In the genomic region with DNA sequence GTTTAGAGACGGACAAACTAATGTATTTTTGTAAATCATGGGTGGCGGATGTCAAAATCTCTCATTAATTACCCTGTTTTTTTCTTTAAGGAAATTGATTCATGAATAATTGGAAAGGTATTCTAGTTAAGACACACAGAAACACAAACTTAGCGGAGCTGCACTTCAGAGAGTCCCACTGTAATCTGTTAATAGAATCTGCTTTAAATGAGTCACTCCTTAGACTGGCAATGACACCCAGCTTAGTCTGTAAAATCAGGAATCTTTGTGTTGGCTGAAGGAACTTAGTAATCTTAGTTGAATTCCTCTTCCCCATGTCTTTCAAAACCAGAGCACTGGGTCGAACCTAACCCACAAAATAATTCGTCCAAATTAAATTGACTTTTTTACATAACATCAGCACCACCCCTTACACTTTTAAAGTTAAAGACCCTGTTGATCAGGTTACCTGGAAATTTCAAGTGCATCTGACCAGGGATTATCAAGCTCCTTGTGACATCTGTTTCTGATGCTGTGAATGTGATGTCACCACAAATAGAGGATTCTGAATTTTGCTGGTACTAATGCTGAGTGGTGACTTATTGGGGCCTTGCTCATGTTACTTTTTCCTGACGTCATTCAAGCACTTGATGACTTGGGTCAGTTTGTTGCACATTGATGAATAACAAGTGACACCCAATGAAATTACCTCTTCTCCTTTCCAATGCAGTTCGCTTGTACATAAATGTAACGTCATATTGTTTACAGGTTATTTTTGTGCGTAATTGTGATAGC, we compare ENCODE assay signal across 1 cellular context.
TF ChIP-seq lines count a peak whose summit lies in the region.

No MANE protein-coding gene starts in this region.

TF ChIP-seq in H1, 55 proteins besides CTCF, POLR2A, EP300 and RAD21 (continued from another document):
- TF ChIP-seq CTBP2 (IDR thresholded peaks at IDR 0.05; ENCODE audit: borderline replicate concordance, insufficient read depth, insufficient read length, low read length): no peak
- TF ChIP-seq, protein P1, sequence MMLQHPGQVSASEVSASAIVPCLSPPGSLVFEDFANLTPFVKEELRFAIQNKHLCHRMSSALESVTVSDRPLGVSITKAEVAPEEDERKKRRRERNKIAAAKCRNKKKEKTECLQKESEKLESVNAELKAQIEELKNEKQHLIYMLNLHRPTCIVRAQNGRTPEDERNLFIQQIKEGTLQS (IDR thresholded peaks at IDR 0.05; ENCODE audit: insufficient read depth, low read depth, low read length): no peak
- TF ChIP-seq JUN (IDR thresholded peaks at IDR 0.05; ENCODE audit: low read depth, low read length): no peak
- TF ChIP-seq CBX5 (IDR thresholded peaks at IDR 0.05; ENCODE audit: low read depth, low read length): no peak
- TF ChIP-seq CHD2 (IDR thresholded peaks at IDR 0.05; ENCODE audit: low read length): no peak
- TF ChIP-seq GABPA (IDR thresholded peaks at IDR 0.05; ENCODE audit: borderline replicate concordance, insufficient read depth, low read length): no peak
- TF ChIP-seq BACH1 (IDR thresholded peaks at IDR 0.05; ENCODE audit: low read length): no peak
- no peak for TF ChIP-seq KDM5A (IDR thresholded peaks at IDR 0.05; ENCODE audit: low read length)
- no peak for TF ChIP-seq POLR2AphosphoS5 (IDR thresholded peaks at IDR 0.05; ENCODE audit: low read depth, low read length)
- no peak for TF ChIP-seq SP4 (IDR thresholded peaks at IDR 0.05; ENCODE audit: low read length)
- TF ChIP-seq CEBPB (IDR thresholded peaks at IDR 0.05; ENCODE audit: low read depth, low read length): no peak
- TF ChIP-seq, protein P2, sequence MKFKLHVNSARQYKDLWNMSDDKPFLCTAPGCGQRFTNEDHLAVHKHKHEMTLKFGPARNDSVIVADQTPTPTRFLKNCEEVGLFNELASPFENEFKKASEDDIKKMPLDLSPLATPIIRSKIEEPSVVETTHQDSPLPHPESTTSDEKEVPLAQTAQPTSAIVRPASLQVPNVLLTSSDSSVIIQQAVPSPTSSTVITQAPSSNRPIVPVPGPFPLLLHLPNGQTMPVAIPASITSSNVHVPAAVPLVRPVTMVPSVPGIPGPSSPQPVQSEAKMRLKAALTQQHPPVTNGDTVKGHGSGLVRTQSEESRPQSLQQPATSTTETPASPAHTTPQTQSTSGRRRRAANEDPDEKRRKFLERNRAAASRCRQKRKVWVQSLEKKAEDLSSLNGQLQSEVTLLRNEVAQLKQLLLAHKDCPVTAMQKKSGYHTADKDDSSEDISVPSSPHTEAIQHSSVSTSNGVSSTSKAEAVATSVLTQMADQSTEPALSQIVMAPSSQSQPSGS (IDR thresholded peaks at IDR 0.05; ENCODE audit: low read length): no peak
